Comparison of ENCODE assay signal across 11 cellular contexts in genomic region chr14:50711043-50711442, GRCh38.
"Had no signal": no experiment of that assay in that cellular context is flagged by ENCODE, and none has a peak within 500 bp of the region (broad histone marks: within the 10 kb centered on the region; RNA-seq: fewer than 3 reads in every experiment).

No MANE protein-coding gene starts in this region.

- H3K27ac ChIP-seq: GM23248 had no signal

- H3K4me1 ChIP-seq: HAP-1 had no signal

- DNase-seq: GM23248, GOT3, H7, H9, HCEC 1CT, HFFc6 had no signal

- H3K4me2 ChIP-seq: GM23338 had no signal

- H3K9me3 ChIP-seq: HAP-1 had no signal

- H3K4me3 Mint-ChIP-seq: GM23338, H9, HFFc6 had no signal

- H3K4me3 ChIP-seq: GM23248, GM23338, HAP-1 had no signal

- H3K36me3 ChIP-seq: HAP-1 had no signal

- H3K9me3 Mint-ChIP-seq: GM23338, H9, HFFc6 had no signal

- H2AFZ ChIP-seq: GM23248, GM23338 had no signal

- ATAC-seq: GM23338, HCT116 had no signal

- H3K9ac ChIP-seq: GM23248 had no signal

- FAIRE-seq: H1, H54 had no signal

- H3K27ac Mint-ChIP-seq: GM23338, H9, HFFc6 had no signal

- H3K4me1 Mint-ChIP-seq: GM23338, H9 had no signal
